In genomic region chr19:55473613-55474012, GRCh38 we compare ENCODE assay signal across 13 cellular contexts. TPM values are rescaled to one million over a fixed set of nuclear protein-coding genes. Genes with fewer than 3 reads are reported as not detected.
A peak's percentile ranks its signal among the peaks of the same experiment; 100 is the strongest.
DNase-seq lines count a peak whose midpoint lies in the region; ATAC-seq and TF ChIP-seq lines count a peak whose summit lies in the region.
"Had no signal": no experiment of that assay in that cellular context is flagged by ENCODE, and none has a peak within 500 bp of the region (broad histone marks: within the 10 kb centered on the region; RNA-seq: fewer than 3 reads in every experiment).

No MANE protein-coding gene starts in this region.

- no peaks in the 10 kb centered on the region for H3F3A ChIP-seq in smooth muscle cell (ENCODE audit: low read depth)

- 30% methylated on average over 8 of the region's 8 CpGs for WGBS in HUES64
- 29% methylated on average over 8 of the region's 8 CpGs for WGBS in ectodermal cell, 2 experiments
- 41% methylated on average over 8 of the region's 8 CpGs for WGBS in smooth muscle cell (ENCODE audit: low lambda C conversion rate)

- H3K27me3 ChIP-seq in HUES64 (ENCODE audit: insufficient read depth, low read length) (no peaks in the 10 kb centered on the region), ectodermal cell (ENCODE audit: control insufficient read depth, insufficient read depth, low read length, poor library complexity, severe bottlenecking) (no peaks in the 10 kb centered on the region), smooth muscle cell (ENCODE audit: low read depth) (no peaks in the 10 kb centered on the region)

- POLR2A ChIA-PET in activated CD8-positive, alpha-beta T cell treated with anti-CD3 and anti-CD28 coated beads for 36 hours (lab: Charles Lee) = interaction anchor here (0.6 to 0.9 kb wide), 2 partner anchors 30 to 124 kb away, joined by 3 read pairs; no protein-coding TSS in a partner anchor

- H3K9me3 Mint-ChIP-seq in activated CD8-positive, alpha-beta T cell treated with anti-CD3 and anti-CD28 coated beads for 36 hours = no peaks in the 10 kb centered on the region
- H3K9me3 Mint-ChIP-seq: activated T-cell treated with anti-CD3 and anti-CD28 coated beads, Interleukin-2, amount 50 U/mL, for 4 hours had no signal

- no peak overlapping the region for H3K27ac Mint-ChIP-seq in activated CD8-positive, alpha-beta T cell treated with anti-CD3 and anti-CD28 coated beads for 36 hours
- H3K27ac Mint-ChIP-seq: progenitor cell of endocrine pancreas had no signal

- H3K9me3 ChIP-seq in HUES64 (ENCODE audit: insufficient read depth, low read depth, low read length) (no peaks in the 10 kb centered on the region), ectodermal cell (ENCODE audit: control insufficient read depth, low read length) (no peaks in the 10 kb centered on the region), smooth muscle cell (replicated peaks; ENCODE audit: low read depth) (no peaks in the 10 kb centered on the region)

- peak overlapping the region; percentile 52; the same call in 1 of the 2 replicates for H3K27ac ChIP-seq in HUES64 (ENCODE audit: low read depth, low read length)
- peak overlapping the region; percentile 27 for H3K27ac ChIP-seq in ectodermal cell (ENCODE audit: insufficient read depth, low read depth, low read length, poor library complexity, severe bottlenecking)
- peak overlapping the region; percentile 47 for H3K27ac ChIP-seq in smooth muscle cell (ENCODE audit: low read depth)
- H3K27ac ChIP-seq: SK-N-MC had no signal

- no peak overlapping the region for H3K4me2 ChIP-seq in smooth muscle cell

- no peaks in the 10 kb centered on the region for H3K27me3 Mint-ChIP-seq in activated CD8-positive, alpha-beta T cell treated with anti-CD3 and anti-CD28 coated beads for 36 hours
- H3K27me3 Mint-ChIP-seq: progenitor cell of endocrine pancreas had no signal

- DNase-seq in smooth muscle cell (lab: John Stamatoyannopoulos, UW; ENCODE audit: unreplicated experiment) = no peak
- no peak for DNase-seq in DMS114 treated with DMSO at 0.1 percent for 48 hours (lab: John Stamatoyannopoulos, UW; ENCODE audit: unreplicated experiment)
- no peak for DNase-seq in activated CD8-positive, alpha-beta T cell treated with anti-CD3 and anti-CD28 coated beads for 36 hours
- DNase-seq: activated T-cell treated with anti-CD3 and anti-CD28 coated beads, Interleukin-2, amount 50 U/mL, for 4 hours; aorta; NCI-H1436; NCI-H774 had no signal

- intact Hi-C loops in activated CD8-positive, alpha-beta T cell treated with anti-CD3 and anti-CD28 coated beads for 36 hours (cut with micrococcal nuclease) = no loop called here

- H4K20me1 ChIP-seq in smooth muscle cell (ENCODE audit: low read depth) = no peaks in the 10 kb centered on the region

- peaks cover 12% of the 10 kb centered on the region for H3K79me2 ChIP-seq in smooth muscle cell (ENCODE audit: low read depth)

- CTCF ChIA-PET in activated CD8-positive, alpha-beta T cell treated with anti-CD3 and anti-CD28 coated beads for 36 hours (lab: Charles Lee) = interaction anchor here (0.8 to 5.6 kb wide), 4 partner anchors 14 to 159 kb away, joined by 3 to 47 read pairs (median 3); no protein-coding TSS in a partner anchor

- H3K4me3 ChIP-seq in HUES64 (ENCODE audit: low read length) (no peak overlapping the region), ectodermal cell (ENCODE audit: insufficient read depth, low read depth, low read length) (no peak overlapping the region), smooth muscle cell (no peak overlapping the region)
- H3K4me3 ChIP-seq: lung, SK-N-MC had no signal

- H3K36me3 ChIP-seq in HUES64 (ENCODE audit: insufficient read depth, low read length) (no peaks in the 10 kb centered on the region), ectodermal cell (ENCODE audit: control insufficient read depth, insufficient read depth, low read length) (no peaks in the 10 kb centered on the region), smooth muscle cell (ENCODE audit: low read depth) (no peaks in the 10 kb centered on the region)

- H3K9ac ChIP-seq in HUES64 (ENCODE audit: low read depth, low read length) (0 out of 2 replicates have a peak overlapping the region, but pooled peaks have one; percentile 48), smooth muscle cell (ENCODE audit: low read depth) (no peak overlapping the region)

- peaks cover 2% of the 10 kb centered on the region for H3K36me3 Mint-ChIP-seq in activated CD8-positive, alpha-beta T cell treated with anti-CD3 and anti-CD28 coated beads for 36 hours (ENCODE audit: low read depth)

- no peak for ATAC-seq in HG03432 (IDR thresholded peaks at IDR 0.05; ENCODE audit: unreplicated experiment)
- ATAC-seq in activated CD8-positive, alpha-beta T cell treated with anti-CD3 and anti-CD28 coated beads for 36 hours = no peak
- ATAC-seq: activated T-cell treated with anti-CD3 and anti-CD28 coated beads, Interleukin-2, amount 50 U/mL, for 4 hours had no signal

- TF ChIP-seq CTCF in smooth muscle cell (IDR thresholded peaks at IDR 0.05; ENCODE audit: borderline replicate concordance, insufficient read depth, poor library complexity, severe bottlenecking) = no peak
- no peak for TF ChIP-seq CTCF in activated CD8-positive, alpha-beta T cell treated with anti-CD3 and anti-CD28 coated beads for 36 hours (IDR thresholded peaks at IDR 0.05)

- H3K4me3 Mint-ChIP-seq in activated CD8-positive, alpha-beta T cell treated with anti-CD3 and anti-CD28 coated beads for 36 hours = no peak overlapping the region
- H3K4me3 Mint-ChIP-seq: activated T-cell treated with anti-CD3 and anti-CD28 coated beads, Interleukin-2, amount 50 U/mL, for 4 hours had no signal

- H2AFZ ChIP-seq in smooth muscle cell (ENCODE audit: low read depth) = no peak overlapping the region

- peaks cover 13% of the 10 kb centered on the region for H3K4me1 Mint-ChIP-seq in activated CD8-positive, alpha-beta T cell treated with anti-CD3 and anti-CD28 coated beads for 36 hours (ENCODE audit: low read depth)

- H3K4me1 ChIP-seq in HUES64 (ENCODE audit: insufficient read depth, low read length) (peaks cover 11% of the 10 kb centered on the region), ectodermal cell (ENCODE audit: control insufficient read depth, insufficient read depth, low read length) (peaks cover 19% of the 10 kb centered on the region), smooth muscle cell (ENCODE audit: low read depth) (peaks cover 16% of the 10 kb centered on the region)

RNA-seq across cellular contexts. Expression of gene ZNF628, which starts 2.8 kb away (rescaled TPM):
- 10.1 TPM for polyA plus RNA-seq in HUES64 (2013, experiment 1 of 2)
- 10.2 TPM for polyA plus RNA-seq in HUES64 (2013, experiment 2 of 2)
- polyA plus RNA-seq in ectodermal cell (2013, experiment 1 of 4) = 9.0 TPM
- polyA plus RNA-seq in ectodermal cell (2013, experiment 2 of 4) = 10.6 TPM
- polyA plus RNA-seq in ectodermal cell (2013, experiment 3 of 4) = 9.4 TPM
- polyA plus RNA-seq in ectodermal cell (2013, experiment 4 of 4) = 9.4 TPM
- 2.4 and 2.6 TPM in 2 replicates for total RNA-seq in smooth muscle cell
- 1.3 and 2.0 TPM in 2 replicates for polyA plus RNA-seq in smooth muscle cell
- 1 to 10 TPM; 8.4 to 8.6 TPM for total RNA-seq in activated CD8-positive, alpha-beta T cell treated with anti-CD3 and anti-CD28 coated beads for 36 hours

RNA-seq across cellular contexts. Expression of gene C19orf85, which starts 9.1 kb away (rescaled TPM):
- polyA plus RNA-seq in HUES64 (2013, experiment 1 of 2) = 2.3 TPM
- 2.0 TPM for polyA plus RNA-seq in HUES64 (2013, experiment 2 of 2)
- polyA plus RNA-seq in ectodermal cell (2013, experiment 1 of 4) = not detected
- 0.50 TPM for polyA plus RNA-seq in ectodermal cell (2013, experiment 2 of 4)
- polyA plus RNA-seq in ectodermal cell (2013, experiment 3 of 4) = 0.43 TPM
- polyA plus RNA-seq in ectodermal cell (2013, experiment 4 of 4) = 0.28 TPM
- total RNA-seq in smooth muscle cell = not detected in 2 replicates
- polyA plus RNA-seq in smooth muscle cell = not detected in 2 replicates
- total RNA-seq in activated CD8-positive, alpha-beta T cell treated with anti-CD3 and anti-CD28 coated beads for 36 hours = not detected
- total RNA-seq: activated T-cell treated with anti-CD3 and anti-CD28 coated beads, Interleukin-2, amount 50 U/mL, for 4 hours; aorta; lung; progenitor cell of endocrine pancreas had no signal
- polyA plus RNA-seq: aorta, lung had no signal

RNA-seq across cellular contexts. Expression of gene NAT14, which starts 11.4 kb away (rescaled TPM):
- polyA plus RNA-seq in HUES64 (2013, experiment 1 of 2) = 35.3 TPM
- 34.2 TPM for polyA plus RNA-seq in HUES64 (2013, experiment 2 of 2)
- polyA plus RNA-seq in ectodermal cell (2013, experiment 1 of 4) = 70.2 TPM
- polyA plus RNA-seq in ectodermal cell (2013, experiment 2 of 4) = 71.7 TPM
- 51.4 TPM for polyA plus RNA-seq in ectodermal cell (2013, experiment 3 of 4)
- polyA plus RNA-seq in ectodermal cell (2013, experiment 4 of 4) = 68.8 TPM
- 14.3 and 17.3 TPM in 2 replicates for total RNA-seq in smooth muscle cell
- 67.5 and 72.1 TPM in 2 replicates for polyA plus RNA-seq in smooth muscle cell
- total RNA-seq in activated CD8-positive, alpha-beta T cell treated with anti-CD3 and anti-CD28 coated beads for 36 hours = 10 to 100 TPM; 18.9 to 19.9 TPM

RNA-seq across cellular contexts. Expression of gene ISOC2, which starts 12.2 kb away (rescaled TPM):
- polyA plus RNA-seq in HUES64 (2013, experiment 1 of 2) = 54.9 TPM
- polyA plus RNA-seq in HUES64 (2013, experiment 2 of 2) = 52.0 TPM
- polyA plus RNA-seq in ectodermal cell (2013, experiment 1 of 4) = 22.7 TPM
- polyA plus RNA-seq in ectodermal cell (2013, experiment 2 of 4) = 26.4 TPM
- polyA plus RNA-seq in ectodermal cell (2013, experiment 3 of 4) = 26.7 TPM
- 28.1 TPM for polyA plus RNA-seq in ectodermal cell (2013, experiment 4 of 4)
- total RNA-seq in smooth muscle cell = 47.3 and 56.5 TPM in 2 replicates
- 37.3 and 61.4 TPM in 2 replicates for polyA plus RNA-seq in smooth muscle cell
- total RNA-seq in activated CD8-positive, alpha-beta T cell treated with anti-CD3 and anti-CD28 coated beads for 36 hours = 10 to 100 TPM; 29.0 to 29.3 TPM

RNA-seq across cellular contexts. Expression of gene SSC5D, which starts 14.6 kb away (rescaled TPM):
- 0.65 TPM for polyA plus RNA-seq in HUES64 (2013, experiment 1 of 2)
- polyA plus RNA-seq in HUES64 (2013, experiment 2 of 2) = 1.0 TPM
- polyA plus RNA-seq in ectodermal cell (2013, experiment 1 of 4) = 1.2 TPM
- 1.9 TPM for polyA plus RNA-seq in ectodermal cell (2013, experiment 2 of 4)
- polyA plus RNA-seq in ectodermal cell (2013, experiment 3 of 4) = 2.0 TPM
- 2.2 TPM for polyA plus RNA-seq in ectodermal cell (2013, experiment 4 of 4)
- 3.0 and 3.8 TPM in 2 replicates for total RNA-seq in smooth muscle cell
- polyA plus RNA-seq in smooth muscle cell = 11.2 and 13.6 TPM in 2 replicates
- under 1 TPM; 0.67 to 0.70 TPM for total RNA-seq in activated CD8-positive, alpha-beta T cell treated with anti-CD3 and anti-CD28 coated beads for 36 hours
